In the genomic region with DNA sequence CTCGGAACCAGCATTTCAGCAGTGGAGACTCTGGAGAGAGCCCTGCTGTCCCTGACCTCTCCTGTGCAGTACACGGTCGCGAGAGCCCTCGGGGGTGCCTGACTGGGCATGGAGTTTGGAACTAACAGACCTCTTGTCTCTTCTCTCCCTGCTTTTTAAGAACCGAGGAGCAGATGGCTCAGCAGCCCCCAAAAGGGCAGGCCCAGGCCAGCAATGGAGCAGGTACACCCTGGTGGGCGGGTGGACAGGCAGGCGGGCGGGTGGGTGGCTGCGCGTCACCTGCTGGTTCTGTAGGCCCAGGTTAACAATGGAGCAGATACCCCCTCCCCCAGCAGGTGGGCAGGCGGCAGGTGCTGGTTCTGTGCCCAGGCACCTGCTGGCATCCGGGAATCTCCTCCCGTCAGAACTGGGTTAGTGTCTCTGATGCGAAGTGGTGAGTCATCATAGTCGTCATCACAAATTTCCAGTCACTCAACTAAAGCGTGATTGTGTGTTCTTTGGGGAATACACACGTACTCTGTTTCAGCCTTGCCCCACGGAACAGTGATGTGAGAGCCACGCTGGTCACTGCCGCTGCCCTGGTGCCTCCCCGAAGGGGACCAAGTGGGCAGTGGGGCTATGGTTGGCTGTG, we compare ENCODE assay signal across 8 cellular contexts. TPM values are rescaled to one million over a fixed set of nuclear protein-coding genes. Genes with fewer than 3 reads are reported as not detected.
DNase-seq lines count a peak whose midpoint lies in the region; FAIRE-seq and TF ChIP-seq lines count a peak whose summit lies in the region.

No MANE protein-coding gene starts in this region.

- no peak overlapping the region for H2BK120ac ChIP-seq in neuronal stem cell (ENCODE audit: low read depth, low read length)

- H3K4me3 ChIP-seq in breast epithelium = peak overlapping the region in 1 of 3 donors; percentile 4
- H3K4me3 ChIP-seq in neuronal stem cell (ENCODE audit: low read length in 2 of 2) = no peak overlapping the region
- H3K4me3 ChIP-seq in thyroid gland (replicated peaks in 1 of 3) = no peak overlapping the region
- no peak overlapping the region for H3K4me3 ChIP-seq in ovary

- H3K14ac ChIP-seq in neuronal stem cell (ENCODE audit: low read length) = peak overlapping the region; percentile 71

- peak overlapping the region; percentile 43 for H3K23ac ChIP-seq in neuronal stem cell (ENCODE audit: low read depth, low read length, poor library complexity)

- no peak overlapping the region for H3K18ac ChIP-seq in neuronal stem cell (ENCODE audit: low read length)

- intact Hi-C loops in breast epithelium (cut with DNase I; ENCODE audit: low total_unique reads) = no loop called here
- intact Hi-C loops in thyroid gland (cut with DNase I) = no loop called here
- intact Hi-C loops in ovary (cut with DNase I) = loop anchor here in 1 of 4 donors (10.0 kb wide), 1 partner anchor 87 kb away; no protein-coding TSS in a partner anchor

- H2BK12ac ChIP-seq in neuronal stem cell (ENCODE audit: low read length) = no peak overlapping the region

- H3K9ac ChIP-seq in neuronal stem cell (ENCODE audit: low read depth, low read length, poor library complexity) = no peak overlapping the region

- TF ChIP-seq CTCF in breast epithelium (IDR thresholded peaks at IDR 0.05) (no peak), thyroid gland (IDR thresholded peaks at IDR 0.05) (no peak), ovary (IDR thresholded peaks at IDR 0.05) (no peak)

- TF ChIP-seq EP300 in ovary (IDR thresholded peaks at IDR 0.05) = no peak

- no peak overlapping the region for H3K4me2 ChIP-seq in neuronal stem cell (ENCODE audit: insufficient read depth, low read length, poor library complexity, severe bottlenecking)

- H3K36me3 ChIP-seq in breast epithelium = no peaks in the 10 kb centered on the region
- peaks cover 0 to 8% of the 10 kb centered on the region in 2 donors for H3K36me3 ChIP-seq in neuronal stem cell (replicated peaks in 1 of 2; ENCODE audit: control insufficient read depth in 2 of 2, insufficient read depth in 2 of 2, low read length in 2 of 2)
- H3K36me3 ChIP-seq in thyroid gland = peaks cover 7 to 13% of the 10 kb centered on the region in 2 donors
- H3K36me3 ChIP-seq in ovary = no peaks in the 10 kb centered on the region

- H3K27ac ChIP-seq in breast epithelium = peak overlapping the region; percentile 52 to 75
- no peak overlapping the region for H3K27ac ChIP-seq in neuronal stem cell (replicated peaks; ENCODE audit: low read length)
- H3K27ac ChIP-seq in thyroid gland = peak overlapping the region in 1 of 3 donors; percentile 60
- no peak overlapping the region for H3K27ac ChIP-seq in ovary

- no peak overlapping the region for H2BK15ac ChIP-seq in neuronal stem cell (ENCODE audit: low read length)

- H3K27me3 ChIP-seq in breast epithelium (no peaks in the 10 kb centered on the region), neuronal stem cell (ENCODE audit: control insufficient read depth in 3 of 3, insufficient read depth in 3 of 3, low read depth in 1 of 3, low read length in 3 of 3) (no peaks in the 10 kb centered on the region), thyroid gland (no peaks in the 10 kb centered on the region), ovary (no peaks in the 10 kb centered on the region)

- H4K8ac ChIP-seq in neuronal stem cell (ENCODE audit: low read depth, low read length) = no peak overlapping the region

- H3K4ac ChIP-seq in neuronal stem cell (ENCODE audit: low read length) = no peak overlapping the region

- no peak overlapping the region for H2BK5ac ChIP-seq in neuronal stem cell (ENCODE audit: low read length)

- TF ChIP-seq POLR2A in breast epithelium (IDR thresholded peaks at IDR 0.05) (no peak), thyroid gland (IDR thresholded peaks at IDR 0.05) (no peak), ovary (IDR thresholded peaks at IDR 0.05) (no peak)

- H2AK5ac ChIP-seq in neuronal stem cell (ENCODE audit: low read depth, low read length) = no peak overlapping the region

- H2AFZ ChIP-seq in neuronal stem cell (ENCODE audit: low read length) = no peak overlapping the region

- WGBS in neuronal stem cell (ENCODE audit: extremely low coverage in 2 of 2, insufficient read length in 2 of 2, insufficient replicate concordance in 1 of 2), 2 donors = no CpG with 5 or more reads among the region's 22 CpGs
- 75 to 93% methylated on average over 14 to 22 of the region's 22 CpGs for WGBS in thyroid gland, 2 donors
- 80 to 85% (median 84%) methylated on average over 22 of the region's 22 CpGs for WGBS in ovary, 3 donors

- DNase-seq in HCEC 1CT (peak; percentile 21), RPMI7951 (ENCODE audit: low read depth) (peak; percentile 27), breast epithelium (ENCODE audit: low spot score in 2 of 2) (peak in 1 of 2 donors; percentile 60), neuronal stem cell (ENCODE audit: low spot score) (no peak), thyroid gland (no peak), ovary (no peak), NCI-H82 (lab: John Stamatoyannopoulos, UW) (no peak), GM19239 (ENCODE audit: insufficient read length, low spot score) (no peak)

- H3K4me1 ChIP-seq in breast epithelium (peaks cover 0 to 8% of the 10 kb centered on the region in 2 donors), neuronal stem cell (ENCODE audit: control insufficient read depth in 2 of 2, insufficient read depth in 1 of 2, low read depth in 1 of 2, low read length in 2 of 2) (no peaks in the 10 kb centered on the region), thyroid gland (peaks cover 26 to 41% of the 10 kb centered on the region in 2 donors), ovary (ENCODE audit: insufficient read depth) (no peaks in the 10 kb centered on the region)

- no peak for FAIRE-seq in GM19239 (lab: Jason Lieb, UNC)

- no peaks in the 10 kb centered on the region for H3K9me3 ChIP-seq in breast epithelium
- H3K9me3 ChIP-seq in neuronal stem cell (replicated peaks in 1 of 2; ENCODE audit: control insufficient read depth in 2 of 2, insufficient read depth in 1 of 2, low read depth in 1 of 2, low read length in 2 of 2) = no peaks in the 10 kb centered on the region
- H3K9me3 ChIP-seq in thyroid gland = no peaks in the 10 kb centered on the region
- no peaks in the 10 kb centered on the region for H3K9me3 ChIP-seq in ovary

- H3K79me1 ChIP-seq in neuronal stem cell (ENCODE audit: low read depth, low read length) = no peaks in the 10 kb centered on the region

- H4K91ac ChIP-seq in neuronal stem cell (ENCODE audit: low read depth, low read length, poor library complexity) = no peak overlapping the region

RNA-seq across cellular contexts. Expression of a gene that starts 41.1 kb away (rescaled TPM):
- 5.0 and 10.5 TPM in 2 replicates for total RNA-seq in RPMI7951 (2014; rRNA removed; shearing (Covaris generic))
- total RNA-seq in breast epithelium (10 to 100 TPM; 28.4 to 85.6 (median 61.0) TPM), thyroid gland (100 to 1,000 TPM in 1 of 4 donors, 10 to 100 TPM in 3; 33.5 to 193 (median 62.1) TPM), ovary (10 to 100 TPM; 19.0 to 40.4 (median 28.7) TPM)
- 13.1 TPM for polyA plus RNA-seq in neuronal stem cell (2013, experiment 1 of 2)
- polyA plus RNA-seq in neuronal stem cell (2013, experiment 2 of 2) = 11.3 TPM
- 1 to 10 TPM; 6.2 to 8.0 TPM for polyA plus RNA-seq in ovary

Comparison
In these comparisons a context has a peak if more than half of its experiments do, and no peak if none do; other contexts are left out.
1. DNase-seq: peak in HCEC 1CT (single experiment) and RPMI7951 (single experiment); none in neuronal stem cell (single experiment), thyroid gland (0 of 2), ovary (0 of 5), NCI-H82 (single experiment) and GM19239 (single experiment).
2. H3K27ac ChIP-seq: peak in breast epithelium (2 of 2); none in neuronal stem cell (single experiment) and ovary (0 of 2).